33 cellular contexts compared by ENCODE assay signal in genomic region chr3:52149726-52150125, GRCh38.
"Had no signal": no experiment of that assay in that cellular context is flagged by ENCODE, and none has a peak within 500 bp of the region (broad histone marks: within the 10 kb centered on the region; RNA-seq: fewer than 3 reads in every experiment).

No MANE protein-coding gene starts in this region.

- H3K4me3 ChIP-seq: adrenal gland, body of pancreas, coronary artery, dorsolateral prefrontal cortex, esophagus squamous epithelium, gastroesophageal sphincter had no signal

- H3K27me3 ChIP-seq: adrenal gland, body of pancreas, dorsolateral prefrontal cortex, esophagus squamous epithelium, gastroesophageal sphincter had no signal

- H3K36me3 ChIP-seq: adrenal gland had no signal

- H3K27ac Mint-ChIP-seq: activated B cell treated with CpG ODN at 0.5 μM for 24 hours; activated CD8-positive, alpha-beta T cell treated with anti-CD3 and anti-CD28 coated beads for 36 hours; activated naive CD4-positive, alpha-beta T cell treated with anti-CD3 and anti-CD28 coated beads for 36 hours; activated naive CD4-positive, alpha-beta T cell treated with anti-CD3 and anti-CD28 coated beads, Interleukin-2, amount 50 U/mL, for 24 hours; activated naive CD8-positive, alpha-beta T cell treated with anti-CD3 and anti-CD28 coated beads for 36 hours; activated naive CD8-positive, alpha-beta T cell treated with anti-CD3 and anti-CD28 coated beads, Interleukin-2, amount 50 U/mL, for 24 hours; activated T-helper 1 cell treated with anti-CD3 and anti-CD28 coated beads, Interleukin-12 subunit alpha, Interleukin-12 subunit beta, Interleukin-2, Interleukin-4 antibody, amounts not matched to agents 30 ng/mL and 10 ng/mL and 1 ng/mL, durations not matched to agents 14 hours and 24 hours and 36 hours; activated T-helper 2 cell treated with anti-CD3 and anti-CD28 coated beads, Interferon-gamma antibody, Interleukin-2, Interleukin-4, amounts not matched to agents 10 μg/mL and 5 μg/mL and 100 μg/mL, durations not matched to agents 14 hours and 24 hours and 36 hours; dendritic cell treated with granulocyte-macrophage colony-stimulating factor and Interleukin-4, amounts not matched to agents 40 ng/mL and 50 ng/mL, for 4 days; effector memory CD8-positive, alpha-beta T cell; T-cell; T-helper 1 cell treated with Interleukin-12 subunit alpha and Interleukin-12 subunit beta and Interleukin-4 antibody, amounts not matched to agents 30 μg/mL and 1 μg/mL, for 36 hours had no signal

- H3K27me3 Mint-ChIP-seq: activated B cell treated with CpG ODN at 0.5 μM for 24 hours; activated CD8-positive, alpha-beta T cell treated with anti-CD3 and anti-CD28 coated beads for 36 hours; activated naive CD4-positive, alpha-beta T cell treated with anti-CD3 and anti-CD28 coated beads, Interleukin-2, amount 50 U/mL, for 24 hours; activated naive CD8-positive, alpha-beta T cell treated with anti-CD3 and anti-CD28 coated beads for 36 hours; activated naive CD8-positive, alpha-beta T cell treated with anti-CD3 and anti-CD28 coated beads, Interleukin-2, amount 50 U/mL, for 24 hours; dendritic cell treated with granulocyte-macrophage colony-stimulating factor and Interleukin-4, amounts not matched to agents 40 ng/mL and 50 ng/mL, for 4 days; effector memory CD8-positive, alpha-beta T cell; T-cell had no signal

- DNase-seq: activated B cell treated with CpG ODN at 0.5 μM for 24 hours; activated CD4-positive, alpha-beta T cell treated with anti-CD3 and anti-CD28 coated beads for 48 hours; activated CD4-positive, alpha-beta T cell treated with anti-CD3 and anti-CD28 coated beads, Interleukin-2, amount 50 U/mL, for 1 hour; activated CD4-positive, alpha-beta T cell treated with anti-CD3 and anti-CD28 coated beads, Interleukin-2, amount 50 U/mL, for 48 hours; activated CD8-positive, alpha-beta memory T cell treated with anti-CD3 and anti-CD28 coated beads for 24 hours; activated CD8-positive, alpha-beta T cell treated with anti-CD3 and anti-CD28 coated beads for 36 hours; activated effector memory CD4-positive, alpha-beta T cell treated with anti-CD3 and anti-CD28 coated beads, Interleukin-2, amount 50 U/mL, for 16 hours; activated naive CD4-positive, alpha-beta T cell treated with anti-CD3 and anti-CD28 coated beads for 36 hours; activated naive CD8-positive, alpha-beta T cell treated with anti-CD3 and anti-CD28 coated beads for 36 hours; activated naive CD8-positive, alpha-beta T cell treated with anti-CD3 and anti-CD28 coated beads, Interleukin-2, amount 50 U/mL, for 24 hours; activated T-cell treated with anti-CD3 and anti-CD28 coated beads, Interleukin-2, amount 50 U/mL, for 48 hours; adrenal gland; amygdala; body of pancreas; central memory CD4-positive, alpha-beta T cell; cerebellar nuclear complex; dorsolateral prefrontal cortex; effector memory CD8-positive, alpha-beta T cell; erythroblast; esophagus squamous epithelium; foreskin melanocyte; SW 1271; T-cell; T1000; WERI-Rb-1 had no signal

- H3K27ac ChIP-seq: adrenal gland, body of pancreas, coronary artery, dorsolateral prefrontal cortex, esophagus squamous epithelium, gastroesophageal sphincter, WERI-Rb-1 had no signal

- H3K4me3 Mint-ChIP-seq: activated B cell treated with CpG ODN at 0.5 μM for 24 hours; activated CD8-positive, alpha-beta T cell treated with anti-CD3 and anti-CD28 coated beads for 36 hours; activated naive CD4-positive, alpha-beta T cell treated with anti-CD3 and anti-CD28 coated beads for 36 hours; activated naive CD4-positive, alpha-beta T cell treated with anti-CD3 and anti-CD28 coated beads, Interleukin-2, amount 50 U/mL, for 24 hours; activated naive CD8-positive, alpha-beta T cell treated with anti-CD3 and anti-CD28 coated beads for 36 hours; activated naive CD8-positive, alpha-beta T cell treated with anti-CD3 and anti-CD28 coated beads, Interleukin-2, amount 50 U/mL, for 24 hours; activated T-helper 1 cell treated with anti-CD3 and anti-CD28 coated beads, Interleukin-12 subunit alpha, Interleukin-12 subunit beta, Interleukin-2, Interleukin-4 antibody, amounts not matched to agents 30 ng/mL and 10 ng/mL and 1 ng/mL, durations not matched to agents 14 hours and 24 hours and 36 hours; dendritic cell treated with granulocyte-macrophage colony-stimulating factor and Interleukin-4, amounts not matched to agents 40 ng/mL and 50 ng/mL, for 4 days; effector memory CD8-positive, alpha-beta T cell; T-cell; T-helper 1 cell treated with Interleukin-12 subunit alpha and Interleukin-12 subunit beta and Interleukin-4 antibody, amounts not matched to agents 30 μg/mL and 1 μg/mL, for 36 hours had no signal

- H3K9me3 ChIP-seq: adrenal gland, body of pancreas, esophagus squamous epithelium, gastroesophageal sphincter had no signal

- ATAC-seq: activated CD4-positive, CD25-positive, alpha-beta regulatory T cell treated with anti-CD3 and anti-CD28 coated beads, Interleukin-2, amount 50 U/mL, for 24 hours; activated CD8-positive, alpha-beta T cell treated with anti-CD3 and anti-CD28 coated beads for 36 hours; activated naive CD8-positive, alpha-beta T cell treated with anti-CD3 and anti-CD28 coated beads, Interleukin-2, amount 50 U/mL, for 24 hours; body of pancreas; effector memory CD8-positive, alpha-beta T cell; gastroesophageal sphincter; T-cell had no signal

- H3K36me3 Mint-ChIP-seq: activated naive CD4-positive, alpha-beta T cell treated with anti-CD3 and anti-CD28 coated beads, Interleukin-2, amount 50 U/mL, for 24 hours; T-cell had no signal

- H3K9me3 Mint-ChIP-seq: activated B cell treated with CpG ODN at 0.5 μM for 24 hours; activated CD8-positive, alpha-beta T cell treated with anti-CD3 and anti-CD28 coated beads for 36 hours; activated naive CD4-positive, alpha-beta T cell treated with anti-CD3 and anti-CD28 coated beads for 36 hours; activated naive CD4-positive, alpha-beta T cell treated with anti-CD3 and anti-CD28 coated beads, Interleukin-2, amount 50 U/mL, for 24 hours; activated naive CD8-positive, alpha-beta T cell treated with anti-CD3 and anti-CD28 coated beads for 36 hours; activated naive CD8-positive, alpha-beta T cell treated with anti-CD3 and anti-CD28 coated beads, Interleukin-2, amount 50 U/mL, for 24 hours; activated T-helper 1 cell treated with anti-CD3 and anti-CD28 coated beads, Interleukin-12 subunit alpha, Interleukin-12 subunit beta, Interleukin-2, Interleukin-4 antibody, amounts not matched to agents 30 ng/mL and 10 ng/mL and 1 ng/mL, durations not matched to agents 14 hours and 24 hours and 36 hours; activated T-helper 2 cell treated with anti-CD3 and anti-CD28 coated beads, Interferon-gamma antibody, Interleukin-2, Interleukin-4, amounts not matched to agents 10 μg/mL and 5 μg/mL and 100 μg/mL, durations not matched to agents 14 hours and 24 hours and 36 hours; dendritic cell treated with granulocyte-macrophage colony-stimulating factor and Interleukin-4, amounts not matched to agents 40 ng/mL and 50 ng/mL, for 4 days; effector memory CD8-positive, alpha-beta T cell; T-cell; T-helper 1 cell treated with Interleukin-12 subunit alpha and Interleukin-12 subunit beta and Interleukin-4 antibody, amounts not matched to agents 30 μg/mL and 1 μg/mL, for 36 hours had no signal
